Comparison of ENCODE assay signal across 8 cellular contexts in genomic region chr19:14433454-14434156, GRCh38. TPM values are rescaled to one million over a fixed set of nuclear protein-coding genes. Genes with fewer than 3 reads are reported as not detected.
DNase-seq lines count a peak whose midpoint lies in the region; ATAC-seq and TF ChIP-seq lines count a peak whose summit lies in the region.

No MANE protein-coding gene starts in this region.

- peak overlapping the region; percentile 84 for H3K4me2 ChIP-seq in neuronal stem cell (ENCODE audit: insufficient read depth, low read length, poor library complexity, severe bottlenecking)

- peak overlapping the region; percentile 93 for H3K18ac ChIP-seq in neuronal stem cell (ENCODE audit: low read length)

- H3K4me1 ChIP-seq in neuronal stem cell (ENCODE audit: control insufficient read depth in 2 of 2, insufficient read depth in 1 of 2, low read depth in 1 of 2, low read length in 2 of 2), result peaks cover 5 to 8% of the 10 kb centered on the region in 2 donors

- no peaks in the 10 kb centered on the region for H3K27me3 ChIP-seq in neuronal stem cell (ENCODE audit: control insufficient read depth in 3 of 3, insufficient read depth in 3 of 3, low read depth in 1 of 3, low read length in 3 of 3)

- peak overlapping the region; percentile 93 for H3K9ac ChIP-seq in neuronal stem cell (ENCODE audit: low read depth, low read length, poor library complexity)

- no peak for TF ChIP-seq CTCF in fibroblast of mammary gland (conservative IDR thresholded peaks at IDR 0.05; ENCODE audit: control insufficient read depth, insufficient read depth, low read depth, low read length)

- H3K4ac ChIP-seq in neuronal stem cell (ENCODE audit: low read length), result no peak overlapping the region

- peaks cover 11% of the 10 kb centered on the region for H3K79me1 ChIP-seq in neuronal stem cell (ENCODE audit: low read depth, low read length)

- H2BK5ac ChIP-seq in neuronal stem cell (ENCODE audit: low read length), result peak overlapping the region; percentile 42

- H3K27ac ChIP-seq in neuronal stem cell (replicated peaks; ENCODE audit: low read length), result no peak overlapping the region

- H3K14ac ChIP-seq in neuronal stem cell (ENCODE audit: low read length), result peak overlapping the region; percentile 82

- H2AFZ ChIP-seq in neuronal stem cell (ENCODE audit: low read length), result peak overlapping the region; percentile 93

- WGBS in neuronal stem cell (ENCODE audit: extremely low coverage in 2 of 2, insufficient read length in 2 of 2, insufficient replicate concordance in 1 of 2), 2 donors, result no CpG with 5 or more reads among the region's 62 CpGs

- peak overlapping the region; percentile 15 for H2BK15ac ChIP-seq in neuronal stem cell (ENCODE audit: low read length)

- ATAC-seq in HG03108 (IDR thresholded peaks at IDR 0.05; ENCODE audit: unreplicated experiment), result no peak

- peaks cover 0 to 9% of the 10 kb centered on the region in 2 donors for H3K36me3 ChIP-seq in neuronal stem cell (replicated peaks in 1 of 2; ENCODE audit: control insufficient read depth in 2 of 2, insufficient read depth in 2 of 2, low read length in 2 of 2)

- H4K8ac ChIP-seq in neuronal stem cell (ENCODE audit: low read depth, low read length), result no peak overlapping the region

- H2BK12ac ChIP-seq in neuronal stem cell (ENCODE audit: low read length), result no peak overlapping the region

- no peak overlapping the region for H2BK120ac ChIP-seq in neuronal stem cell (ENCODE audit: low read depth, low read length)

- peak overlapping the region; percentile 34 for H3K23ac ChIP-seq in neuronal stem cell (ENCODE audit: low read depth, low read length, poor library complexity)

- peak overlapping the region; percentile 28 for H4K91ac ChIP-seq in neuronal stem cell (ENCODE audit: low read depth, low read length, poor library complexity)

- H2AK5ac ChIP-seq in neuronal stem cell (ENCODE audit: low read depth, low read length), result peak overlapping the region; percentile 97

- DNase-seq in NCI-H2227 (lab: John Stamatoyannopoulos, UW; ENCODE audit: unreplicated experiment) (peak; percentile 25), NCI-H2227 treated with DMSO at 0.1 percent for 48 hours (lab: John Stamatoyannopoulos, UW) (no peak), NCI-H2171 treated with DMSO at 0.1 percent for 48 hours (lab: John Stamatoyannopoulos, UW) (peak; percentile 64), fibroblast of mammary gland (ENCODE audit: low read depth) (no peak), neuronal stem cell (ENCODE audit: low spot score) (no peak), COLO829 (ENCODE audit: low spot score) (no peak)
- peak; percentile 66 for DNase-seq in activated T-cell treated with anti-CD3 and anti-CD28 coated beads, Interleukin-2, amount 50 U/mL, for 1 hour

- H3K9me3 ChIP-seq in neuronal stem cell (replicated peaks in 1 of 2; ENCODE audit: control insufficient read depth in 2 of 2, insufficient read depth in 1 of 2, low read depth in 1 of 2, low read length in 2 of 2), result no peaks in the 10 kb centered on the region

- H3K4me3 ChIP-seq in fibroblast of mammary gland (ENCODE audit: control insufficient read depth, low read depth, low read length) (peak overlapping the region; percentile 67), neuronal stem cell (ENCODE audit: low read length in 2 of 2) (peak overlapping the region; percentile 50 to 90)

RNA-seq across cellular contexts. Expression of gene PKN1, which starts 0.5 kb away (rescaled TPM):
- 70.0 TPM for polyA plus RNA-seq in neuronal stem cell (2013, experiment 1 of 2)
- 68.8 TPM for polyA plus RNA-seq in neuronal stem cell (2013, experiment 2 of 2)

RNA-seq across cellular contexts. Expression of gene DDX39A, which starts 14.5 kb away (rescaled TPM):
- 75.6 TPM for polyA plus RNA-seq in neuronal stem cell (2013, experiment 1 of 2)
- polyA plus RNA-seq in neuronal stem cell (2013, experiment 2 of 2), result 76.2 TPM

RNA-seq across cellular contexts. Expression of gene PTGER1, which starts 41.5 kb away (rescaled TPM):
- 0.26 TPM for polyA plus RNA-seq in neuronal stem cell (2013, experiment 1 of 2)
- polyA plus RNA-seq in neuronal stem cell (2013, experiment 2 of 2), result 0.29 TPM

RNA-seq across cellular contexts. Expression of gene ADGRE5, which starts 52.4 kb away (rescaled TPM):
- polyA plus RNA-seq in neuronal stem cell (2013, experiment 1 of 2), result 0.74 TPM
- polyA plus RNA-seq in neuronal stem cell (2013, experiment 2 of 2), result 0.72 TPM

Comparison
In these comparisons a context has a peak if more than half of its experiments do, and no peak if none do; other contexts are left out.
1. DNase-seq: peak in NCI-H2227 (single experiment), NCI-H2171 treated with DMSO at 0.1 percent for 48 hours (single experiment) and activated T-cell treated with anti-CD3 and anti-CD28 coated beads, Interleukin-2, amount 50 U/mL, for 1 hour (single experiment); none in NCI-H2227 treated with DMSO at 0.1 percent for 48 hours (single experiment), fibroblast of mammary gland (single experiment), neuronal stem cell (single experiment) and COLO829 (single experiment).